In genomic region chr20:10511507-10512231, GRCh38 we compare ENCODE assay signal across 1 cellular context.
TF ChIP-seq lines count a peak whose summit lies in the region.

No MANE protein-coding gene starts in this region.

TF ChIP-seq in K562, 482 proteins besides CTCF, POLR2A, EP300 and RAD21 (continued from another document):
- peak; percentile 78 for TF ChIP-seq MGA (IDR thresholded peaks at IDR 0.05)
- TF ChIP-seq CHAMP1 (IDR thresholded peaks at IDR 0.05), result 0 out of 2 replicates have a peak, but pooled peaks have one; percentile 37
- TF ChIP-seq EHMT2 (IDR thresholded peaks at IDR 0.05), result peak; percentile 59; the same call in 1 of the 2 replicates
- TF ChIP-seq ARHGAP35 (IDR thresholded peaks at IDR 0.05; ENCODE audit: partially characterized antibody), result no peak
- TF ChIP-seq ZNF311 (CRISPR knock-in tag; IDR thresholded peaks at IDR 0.05), result peak; percentile 15; the same call in 1 of the 2 replicates
- TF ChIP-seq CTBP1 (IDR thresholded peaks at IDR 0.05; ENCODE audit: borderline replicate concordance), result peak; percentile 54; the same call in 1 of the 2 replicates
- no peak for TF ChIP-seq TRIM28 (IDR thresholded peaks at IDR 0.05)
- peak; percentile 100 for TF ChIP-seq ZNF316 (IDR thresholded peaks at IDR 0.05)
